In genomic region chr10:26335574-26336093, GRCh38 we compare ENCODE assay signal across 1 cellular context.
TF ChIP-seq lines count a peak whose summit lies in the region.

No MANE protein-coding gene starts in this region.

TF ChIP-seq in GM23338, 12 proteins besides CTCF, POLR2A, EP300 and RAD21 (continued from another document):
- TF ChIP-seq ZNF462 (CRISPR knock-in tag; IDR thresholded peaks at IDR 0.05) = no peak
TF ChIP-seq in GM23338: peak in this region for 0.
